Comparison of ENCODE assay signal across 21 cellular contexts in the genomic region with DNA sequence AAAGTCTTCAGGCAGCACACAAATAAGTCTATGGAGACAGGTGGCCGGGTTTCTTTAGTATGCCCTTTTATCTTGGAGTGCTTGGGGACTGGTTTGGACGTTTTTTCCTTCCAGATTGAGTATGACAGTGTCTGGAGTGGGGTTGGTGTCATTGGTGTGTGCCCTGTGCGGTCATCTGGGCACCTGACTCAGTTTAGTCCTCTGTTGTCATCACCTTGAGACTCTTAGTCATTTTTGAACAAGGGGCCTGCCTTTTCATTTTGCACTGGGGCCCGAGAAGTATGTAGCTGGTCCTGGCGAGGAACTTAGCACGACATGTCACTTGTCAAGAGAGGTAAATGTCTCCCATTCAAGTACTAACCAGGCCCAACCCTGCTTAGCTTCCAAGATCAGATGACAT. TPM values are rescaled to one million over a fixed set of nuclear protein-coding genes. Genes with fewer than 3 reads are reported as not detected.
"Had no signal": no experiment of that assay in that cellular context is flagged by ENCODE, and none has a peak within 500 bp of the region (broad histone marks: within the 10 kb centered on the region; RNA-seq: fewer than 3 reads in every experiment).

No MANE protein-coding gene starts in this region.

- H3K9me3 Mint-ChIP-seq: nephron progenitor cell, type B pancreatic cell had no signal

- H3K27ac Mint-ChIP-seq: naive B cell, nephron progenitor cell, type B pancreatic cell had no signal

- H3K4me3 Mint-ChIP-seq: nephron progenitor cell, type B pancreatic cell had no signal

- DNase-seq: cortex of kidney; dorsolateral prefrontal cortex; effector CD8-positive, alpha-beta T cell; foreskin melanocyte; heart left ventricle; hippocampal formation; left colon; mesendoderm; naive B cell; nephron progenitor cell; stimulated activated CD4-positive, alpha-beta T cell treated with anti-CD3 and anti-CD28 coated beads, Interleukin-2, amount 100 ng/mL, for 48 hours; stimulated activated naive CD8-positive, alpha-beta T cell treated with anti-CD3 and anti-CD28 coated beads, Interleukin-15, Interleukin-2, amounts not matched to agents 100 U/mL and 50 U/mL, for 24 hours; thyroid gland had no signal

- H3K27ac ChIP-seq: heart left ventricle, right atrium auricular region, suprapubic skin, thyroid gland, vagina had no signal

- H3K27me3 Mint-ChIP-seq: naive B cell, type B pancreatic cell had no signal

- H3K9me3 ChIP-seq: heart left ventricle, right atrium auricular region, suprapubic skin, thyroid gland, vagina had no signal

- H3K4me3 ChIP-seq: dorsolateral prefrontal cortex, heart left ventricle, right atrium auricular region, smooth muscle cell, suprapubic skin, thyroid gland, vagina had no signal

- H3K27me3 ChIP-seq: dorsolateral prefrontal cortex, heart left ventricle, right atrium auricular region, suprapubic skin, thyroid gland, vagina had no signal

- ATAC-seq: heart left ventricle; left colon; stimulated activated naive CD8-positive, alpha-beta T cell treated with anti-CD3 and anti-CD28 coated beads, Interleukin-15, Interleukin-2, amounts not matched to agents 100 U/mL and 50 U/mL, for 24 hours had no signal

- H3K4me1 Mint-ChIP-seq: naive B cell had no signal

- H3K4me1 ChIP-seq: right atrium auricular region, suprapubic skin, vagina had no signal

- H3K36me3 ChIP-seq: thyroid gland, vagina had no signal

RNA-seq across cellular contexts. Expression of a gene that starts 27.2 kb away (rescaled TPM):
- total RNA-seq: kidney epithelial cell, lung microvascular endothelial cell, pulmonary artery endothelial cell, vagina had no signal
